21 cellular contexts compared by ENCODE assay signal in genomic region chrX:152573866-152574265, GRCh38.
"Had no signal": no experiment of that assay in that cellular context is flagged by ENCODE, and none has a peak within 500 bp of the region (broad histone marks: within the 10 kb centered on the region; RNA-seq: fewer than 3 reads in every experiment).

No MANE protein-coding gene starts in this region.

- H3K4me3 ChIP-seq: colonic mucosa, esophagus muscularis mucosa, gastrocnemius medialis, heart right ventricle, left lung, lower lobe of right lung, mucosa of descending colon had no signal

- H3K9me3 Mint-ChIP-seq: dendritic cell treated with granulocyte-macrophage colony-stimulating factor and Interleukin-4, amounts not matched to agents 40 ng/mL and 50 ng/mL, for 4 days had no signal

- H3K27me3 ChIP-seq: colonic mucosa, esophagus muscularis mucosa, foreskin keratinocyte, gastrocnemius medialis, heart right ventricle, left lung had no signal

- ATAC-seq: effector memory CD8-positive, alpha-beta T cell; foreskin keratinocyte; gastrocnemius medialis; heart right ventricle; left cardiac atrium; left lung; left ventricle myocardium superior; lower lobe of right lung; mucosa of descending colon had no signal

- H3K27me3 Mint-ChIP-seq: dendritic cell treated with granulocyte-macrophage colony-stimulating factor and Interleukin-4, amounts not matched to agents 40 ng/mL and 50 ng/mL, for 4 days had no signal

- H3K27ac Mint-ChIP-seq: dendritic cell treated with granulocyte-macrophage colony-stimulating factor and Interleukin-4, amounts not matched to agents 40 ng/mL and 50 ng/mL, for 4 days; effector memory CD8-positive, alpha-beta T cell; endodermal cell; mesothelial cell of epicardium; naive B cell had no signal

- H3K36me3 Mint-ChIP-seq: mesothelial cell of epicardium, naive B cell had no signal

- DNase-seq: colonic mucosa; cortex of kidney; effector CD8-positive, alpha-beta T cell; effector memory CD8-positive, alpha-beta T cell; endodermal cell; foreskin keratinocyte; gastrocnemius medialis; glutamatergic neuron; head of caudate nucleus; heart right ventricle; hippocampal formation; left cardiac atrium; left lung; left ventricle myocardium superior; lower lobe of right lung; mesenchymal stem cell; mucosa of descending colon; naive B cell had no signal

- H3K27ac ChIP-seq: colonic mucosa, esophagus muscularis mucosa, foreskin keratinocyte, gastrocnemius medialis, heart right ventricle, left lung, lower lobe of right lung had no signal

- H3K4me3 Mint-ChIP-seq: dendritic cell treated with granulocyte-macrophage colony-stimulating factor and Interleukin-4, amounts not matched to agents 40 ng/mL and 50 ng/mL, for 4 days; effector memory CD8-positive, alpha-beta T cell; endodermal cell; mesothelial cell of epicardium; naive B cell had no signal

- H3K4me1 ChIP-seq: colonic mucosa, esophagus muscularis mucosa, foreskin keratinocyte, gastrocnemius medialis, heart right ventricle, left lung, lower lobe of right lung had no signal

- H3K36me3 ChIP-seq: colonic mucosa, esophagus muscularis mucosa, gastrocnemius medialis, heart right ventricle, left lung, lower lobe of right lung had no signal

- H3K9me3 ChIP-seq: colonic mucosa, esophagus muscularis mucosa, gastrocnemius medialis, heart right ventricle, left lung, lower lobe of right lung, mucosa of descending colon had no signal

- H3K4me1 Mint-ChIP-seq: endodermal cell, mesothelial cell of epicardium, naive B cell had no signal
